ENCODE assay signal across 19 cellular contexts in genomic region chr7:152411389-152411788, GRCh38. TPM values are rescaled to one million over a fixed set of nuclear protein-coding genes. Genes with fewer than 3 reads are reported as not detected.
DNase-seq lines count a peak whose midpoint lies in the region; ATAC-seq and TF ChIP-seq lines count a peak whose summit lies in the region.
"Had no signal": no experiment of that assay in that cellular context is flagged by ENCODE, and none has a peak within 500 bp of the region (broad histone marks: within the 10 kb centered on the region; RNA-seq: fewer than 3 reads in every experiment).

No MANE protein-coding gene starts in this region.

- H3K36me3 ChIP-seq in HAP-1 (replicated peaks) (no peaks in the 10 kb centered on the region), iPS-20b (ENCODE audit: insufficient read depth, low read depth, low read length) (no peaks in the 10 kb centered on the region), ovary (no peaks in the 10 kb centered on the region)
- H3K36me3 ChIP-seq: BE2C, tibial nerve had no signal

- H3K36me3 Mint-ChIP-seq in activated naive CD4-positive, alpha-beta T cell treated with anti-CD3 and anti-CD28 coated beads, Interleukin-2, amount 10 ng/mL, durations not matched to agents 7 days and 5 days = peaks cover 9% of the 10 kb centered on the region
- H3K36me3 Mint-ChIP-seq: IgD-negative memory B cell, memory B cell, T-cell had no signal

- no peaks in the 10 kb centered on the region for H3K4me1 Mint-ChIP-seq in activated naive CD4-positive, alpha-beta T cell treated with anti-CD3 and anti-CD28 coated beads, Interleukin-2, amount 10 ng/mL, durations not matched to agents 7 days and 5 days

- H3K9ac ChIP-seq in iPS-20b (ENCODE audit: low read depth, low read length) = peak overlapping the region; percentile 51; the same call in 1 of the 2 replicates
- H3K9ac ChIP-seq: parathyroid adenoma had no signal

- DNase-seq in HAP-1 (ENCODE audit: low spot score in 2 of 2) (peak; percentile 53 to 68), cerebellum (ENCODE audit: low spot score) (peak; percentile 26), sciatic nerve (ENCODE audit: low spot score) (no peak), DMS53 treated with DMSO at 0.1 percent for 48 hours (lab: John Stamatoyannopoulos, UW; ENCODE audit: unreplicated experiment) (no peak), ovary (no peak)
- DNase-seq in activated naive CD4-positive, alpha-beta T cell treated with anti-CD3 and anti-CD28 coated beads, Interleukin-2, amount 10 ng/mL, durations not matched to agents 7 days and 5 days = no peak
- DNase-seq: activated CD4-positive, CD25-positive, alpha-beta regulatory T cell; BE2C; DMS79; erythroblast; heart right ventricle; T-cell had no signal

- H3K27ac ChIP-seq in iPS-20b (ENCODE audit: low read length) = peak overlapping the region; percentile 79
- no peak overlapping the region for H3K27ac ChIP-seq in ovary
- H3K27ac ChIP-seq: heart right ventricle, parathyroid adenoma, tibial nerve had no signal

- H3K4me3 ChIP-seq in HAP-1 (peak overlapping the region; percentile 7), iPS-20b (ENCODE audit: low read length) (peak overlapping the region; percentile 63), ovary (no peak overlapping the region)

- H3K4me3 Mint-ChIP-seq in activated naive CD4-positive, alpha-beta T cell treated with anti-CD3 and anti-CD28 coated beads, Interleukin-2, amount 10 ng/mL, durations not matched to agents 7 days and 5 days = no peak overlapping the region
- H3K4me3 Mint-ChIP-seq: memory B cell had no signal

- CTCF ChIA-PET in activated naive CD4-positive, alpha-beta T cell treated with anti-CD3 and anti-CD28 coated beads, Interleukin-2, amount 10 ng/mL, durations not matched to agents 7 days and 5 days (lab: Charles Lee) = no interaction called here

- no peak for TF ChIP-seq POLR2A in ovary (IDR thresholded peaks at IDR 0.05)

- H3K9me3 ChIP-seq in HAP-1 (no peaks in the 10 kb centered on the region), iPS-20b (ENCODE audit: insufficient read depth, low read depth, low read length) (peaks cover 19% of the 10 kb centered on the region), ovary (no peaks in the 10 kb centered on the region)
- H3K9me3 ChIP-seq: tibial nerve had no signal

- H3K27me3 ChIP-seq in HAP-1 (ENCODE audit: low read depth) (no peaks in the 10 kb centered on the region), iPS-20b (ENCODE audit: insufficient read depth, low read length) (no peaks in the 10 kb centered on the region), ovary (no peaks in the 10 kb centered on the region)
- H3K27me3 ChIP-seq: BE2C, heart right ventricle, tibial nerve had no signal

- intact Hi-C loops in sciatic nerve (cut with DNase I) = no loop called here
- intact Hi-C loops in ovary (cut with DNase I) = no loop called here

- TF ChIP-seq CTCF in ovary (IDR thresholded peaks at IDR 0.05) = no peak

- H3K27ac Mint-ChIP-seq in activated naive CD4-positive, alpha-beta T cell treated with anti-CD3 and anti-CD28 coated beads, Interleukin-2, amount 10 ng/mL, durations not matched to agents 7 days and 5 days = no peak overlapping the region
- H3K27ac Mint-ChIP-seq: memory B cell, T-cell had no signal

- peaks cover 14% of the 10 kb centered on the region for H3K4me1 ChIP-seq in HAP-1
- peaks cover 5% of the 10 kb centered on the region; the same call in 1 of the 2 replicates for H3K4me1 ChIP-seq in iPS-20b (ENCODE audit: insufficient read depth, low read length)
- H3K4me1 ChIP-seq in ovary (ENCODE audit: insufficient read depth) = peaks cover 6% of the 10 kb centered on the region
- H3K4me1 ChIP-seq: BE2C, parathyroid adenoma had no signal

- H3K27me3 Mint-ChIP-seq in activated naive CD4-positive, alpha-beta T cell treated with anti-CD3 and anti-CD28 coated beads, Interleukin-2, amount 10 ng/mL, durations not matched to agents 7 days and 5 days = no peaks in the 10 kb centered on the region
- H3K27me3 Mint-ChIP-seq: IgD-negative memory B cell, memory B cell, T-cell had no signal

- in situ Hi-C loops in HAP-1 (cut with MboI; ENCODE audit: low sequenced_read_pairs) = no loop called here

- H3K9me3 Mint-ChIP-seq in activated naive CD4-positive, alpha-beta T cell treated with anti-CD3 and anti-CD28 coated beads, Interleukin-2, amount 10 ng/mL, durations not matched to agents 7 days and 5 days = peaks cover 10% of the 10 kb centered on the region

- WGBS in ovary, 3 donors = 12 to 16% (median 14%) methylated on average over 5 of the region's 5 CpGs

- TF ChIP-seq EP300 in ovary (IDR thresholded peaks at IDR 0.05) = no peak

- ATAC-seq in sciatic nerve = peak; percentile 30
- ATAC-seq in GM18870 (IDR thresholded peaks at IDR 0.05; ENCODE audit: unreplicated experiment) = no peak
- ATAC-seq: activated naive CD4-positive, alpha-beta T cell treated with anti-CD3 and anti-CD28 coated beads, Interleukin-2, amount 50 U/mL, for 72 hours; T-cell had no signal

RNA-seq across cellular contexts. Expression of gene KMT2C, which starts 24.4 kb away (rescaled TPM):
- total RNA-seq in cerebellum (93.8 TPM), sciatic nerve (140 TPM), ovary (100 to 1,000 TPM in 3 of 7 donors, 10 to 100 TPM in 4; 45.3 to 109 (median 74.6) TPM)
- 10 to 100 TPM; 14.0 to 27.3 TPM for polyA plus RNA-seq in ovary

Comparison
In these comparisons a context has a peak if more than half of its experiments do, and no peak if none do; other contexts are left out.
1. DNase-seq: peak in HAP-1 (2 of 2) and cerebellum (single experiment); none in sciatic nerve (single experiment), activated naive CD4-positive, alpha-beta T cell treated with anti-CD3 and anti-CD28 coated beads, Interleukin-2, amount 10 ng/mL, durations not matched to agents 7 days and 5 days (single experiment), DMS53 treated with DMSO at 0.1 percent for 48 hours (single experiment) and ovary (0 of 5).